1 cellular context compared by ENCODE assay signal in genomic region chr2:98507940-98508689, GRCh38.
TF ChIP-seq lines count a peak whose summit lies in the region.

No MANE protein-coding gene starts in this region.

TF ChIP-seq in HepG2, 621 proteins besides CTCF, POLR2A, EP300 and RAD21 (continued from another document):
- TF ChIP-seq, protein P1, sequence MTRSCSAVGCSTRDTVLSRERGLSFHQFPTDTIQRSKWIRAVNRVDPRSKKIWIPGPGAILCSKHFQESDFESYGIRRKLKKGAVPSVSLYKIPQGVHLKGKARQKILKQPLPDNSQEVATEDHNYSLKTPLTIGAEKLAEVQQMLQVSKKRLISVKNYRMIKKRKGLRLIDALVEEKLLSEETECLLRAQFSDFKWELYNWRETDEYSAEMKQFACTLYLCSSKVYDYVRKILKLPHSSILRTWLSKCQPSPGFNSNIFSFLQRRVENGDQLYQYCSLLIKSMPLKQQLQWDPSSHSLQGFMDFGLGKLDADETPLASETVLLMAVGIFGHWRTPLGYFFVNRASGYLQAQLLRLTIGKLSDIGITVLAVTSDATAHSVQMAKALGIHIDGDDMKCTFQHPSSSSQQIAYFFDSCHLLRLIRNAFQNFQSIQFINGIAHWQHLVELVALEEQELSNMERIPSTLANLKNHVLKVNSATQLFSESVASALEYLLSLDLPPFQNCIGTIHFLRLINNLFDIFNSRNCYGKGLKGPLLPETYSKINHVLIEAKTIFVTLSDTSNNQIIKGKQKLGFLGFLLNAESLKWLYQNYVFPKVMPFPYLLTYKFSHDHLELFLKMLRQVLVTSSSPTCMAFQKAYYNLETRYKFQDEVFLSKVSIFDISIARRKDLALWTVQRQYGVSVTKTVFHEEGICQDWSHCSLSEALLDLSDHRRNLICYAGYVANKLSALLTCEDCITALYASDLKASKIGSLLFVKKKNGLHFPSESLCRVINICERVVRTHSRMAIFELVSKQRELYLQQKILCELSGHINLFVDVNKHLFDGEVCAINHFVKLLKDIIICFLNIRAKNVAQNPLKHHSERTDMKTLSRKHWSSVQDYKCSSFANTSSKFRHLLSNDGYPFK (CRISPR knock-in tag; IDR thresholded peaks at IDR 0.05; ENCODE audit: borderline replicate concordance): 0 out of 2 replicates have a peak, but pooled peaks have one; percentile 16
